Comparison of ENCODE assay signal across 16 cellular contexts in genomic region chr16:87735270-87736002, GRCh38. TPM values are rescaled to one million over a fixed set of nuclear protein-coding genes. Genes with fewer than 3 reads are reported as not detected.
A peak's percentile ranks its signal among the peaks of the same experiment; 100 is the strongest.
DNase-seq lines count a peak whose midpoint lies in the region; ATAC-seq, FAIRE-seq and TF ChIP-seq lines count a peak whose summit lies in the region.
"Had no signal": no experiment of that assay in that cellular context is flagged by ENCODE, and none has a peak within 500 bp of the region (broad histone marks: within the 10 kb centered on the region; RNA-seq: fewer than 3 reads in every experiment).

No MANE protein-coding gene starts in this region.

- no peak overlapping the region for H3K4me3 ChIP-seq in GM23338
- no peak overlapping the region for H3K4me3 ChIP-seq in SJCRH30
- H3K4me3 ChIP-seq in epithelial cell of proximal tubule (ENCODE audit: low read depth, low read length), result no peak overlapping the region
- H3K4me3 ChIP-seq: Peyer's patch had no signal

- no peak for TF ChIP-seq CTCF in CD4-positive, alpha-beta T cell (IDR thresholded peaks at IDR 0.05)
- TF ChIP-seq CTCF in GM23338 (conservative IDR thresholded peaks at IDR 0.05; ENCODE audit: low read depth in 2 of 2) (peak in 1 of 2 experiments; percentile 23; a peak in 1 of 4 replicates), epithelial cell of proximal tubule (conservative IDR thresholded peaks at IDR 0.05; ENCODE audit: low read depth, low read length) (peak; percentile 1)

- CTCF ChIA-PET in CD4-positive, alpha-beta T cell (lab: Charles Lee), result no interaction called here
- CTCF ChIA-PET in activated CD8-positive, alpha-beta memory T cell treated with anti-CD3 and anti-CD28 coated beads, Interleukin-2, amount 10 ng/mL, durations not matched to agents 7 days and 5 days (lab: Charles Lee), result no interaction called here

- H3K9me2 ChIP-seq in GM23338 (ENCODE audit: insufficient read depth), result no peaks in the 10 kb centered on the region

- peaks cover 40% of the 10 kb centered on the region for H4K20me1 ChIP-seq in GM23338 (replicated peaks; ENCODE audit: insufficient read depth)

- no peaks in the 10 kb centered on the region for H3K27me3 Mint-ChIP-seq in CD4-positive, alpha-beta T cell
- no peaks in the 10 kb centered on the region for H3K27me3 Mint-ChIP-seq in GM23338 (ENCODE audit: insufficient read depth, low read depth, poor library complexity)
- no peaks in the 10 kb centered on the region for H3K27me3 Mint-ChIP-seq in activated CD8-positive, alpha-beta memory T cell treated with anti-CD3 and anti-CD28 coated beads, Interleukin-2, amount 10 ng/mL, durations not matched to agents 7 days and 5 days

- no peak for ATAC-seq in CD4-positive, alpha-beta T cell (ENCODE audit: poor library complexity)
- ATAC-seq in GM23338, result peak; percentile 69
- ATAC-seq in activated CD8-positive, alpha-beta memory T cell treated with anti-CD3 and anti-CD28 coated beads, Interleukin-2, amount 10 ng/mL, durations not matched to agents 7 days and 5 days, result no peak
- ATAC-seq: Right ventricle myocardium inferior had no signal

- POLR2A ChIA-PET in CD4-positive, alpha-beta T cell (lab: Charles Lee), result no interaction called here

- no peaks in the 10 kb centered on the region for H3K9me3 ChIP-seq in CD4-positive, alpha-beta T cell (ENCODE audit: control insufficient read depth, low read length)
- no peaks in the 10 kb centered on the region for H3K9me3 ChIP-seq in SJCRH30 (replicated peaks)
- H3K9me3 ChIP-seq: Peyer's patch had no signal

- peak overlapping the region; percentile 14 for H3K27ac Mint-ChIP-seq in CD4-positive, alpha-beta T cell
- no peak overlapping the region for H3K27ac Mint-ChIP-seq in GM23338
- no peak overlapping the region for H3K27ac Mint-ChIP-seq in activated CD8-positive, alpha-beta memory T cell treated with anti-CD3 and anti-CD28 coated beads, Interleukin-2, amount 10 ng/mL, durations not matched to agents 7 days and 5 days

- H3K79me2 ChIP-seq in GM23338 (replicated peaks; ENCODE audit: insufficient read depth), result peaks cover 57% of the 10 kb centered on the region

- H3K4me2 ChIP-seq in GM23338, result no peak overlapping the region

- 0 out of 2 replicates have a peak, but pooled peaks cover 4% of the 10 kb centered on the region for H3F3A ChIP-seq in GM23338 (replicated peaks; ENCODE audit: low read depth)

- H3K4me1 ChIP-seq in GM23338 (ENCODE audit: insufficient read depth), result no peaks in the 10 kb centered on the region; the same call in 1 of the 2 replicates
- H3K4me1 ChIP-seq in SJCRH30, result no peaks in the 10 kb centered on the region; the same call in 1 of the 2 replicates
- H3K4me1 ChIP-seq: Peyer's patch had no signal

- no peaks in the 10 kb centered on the region for H3K27me3 ChIP-seq in CD4-positive, alpha-beta T cell (ENCODE audit: control insufficient read depth, insufficient read depth, low read length)
- H3K27me3 ChIP-seq in GM23338 (ENCODE audit: insufficient read depth) (no peaks in the 10 kb centered on the region), SJCRH30 (no peaks in the 10 kb centered on the region)
- H3K27me3 ChIP-seq: Peyer's patch had no signal

- no peak overlapping the region for H3K27ac ChIP-seq in CD4-positive, alpha-beta T cell (ENCODE audit: low read depth, low read length)
- H3K27ac ChIP-seq in GM23338 (ENCODE audit: low read depth) (no peak overlapping the region), SJCRH30 (no peak overlapping the region)
- H3K27ac ChIP-seq: Peyer's patch had no signal

- FAIRE-seq in HTR-8/SVneo (lab: Jason Lieb, UNC), result no peak

- intact Hi-C loops in CD4-positive, alpha-beta T cell (cut with DNase I, micrococcal nuclease), result no loop called here

- H3K36me3 ChIP-seq in GM23338 (ENCODE audit: insufficient read depth), result peaks cover 4% of the 10 kb centered on the region; the same call in 1 of the 2 replicates
- no peaks in the 10 kb centered on the region for H3K36me3 ChIP-seq in SJCRH30

- peaks cover 33% of the 10 kb centered on the region for H3K36me3 Mint-ChIP-seq in CD4-positive, alpha-beta T cell (ENCODE audit: low read depth)
- H3K36me3 Mint-ChIP-seq in GM23338 (ENCODE audit: low read depth), result peaks cover 31% of the 10 kb centered on the region
- H3K36me3 Mint-ChIP-seq in activated CD8-positive, alpha-beta memory T cell treated with anti-CD3 and anti-CD28 coated beads, Interleukin-2, amount 10 ng/mL, durations not matched to agents 7 days and 5 days, result peaks cover 13% of the 10 kb centered on the region

- no peaks in the 10 kb centered on the region for H3K9me3 Mint-ChIP-seq in CD4-positive, alpha-beta T cell
- no peaks in the 10 kb centered on the region for H3K9me3 Mint-ChIP-seq in GM23338
- H3K9me3 Mint-ChIP-seq in activated CD8-positive, alpha-beta memory T cell treated with anti-CD3 and anti-CD28 coated beads, Interleukin-2, amount 10 ng/mL, durations not matched to agents 7 days and 5 days (ENCODE audit: low read depth), result no peaks in the 10 kb centered on the region
- H3K9me3 Mint-ChIP-seq: CD14-positive monocyte had no signal

- DNase-seq in CD4-positive, alpha-beta T cell, result no peak
- DNase-seq in GM23338 (ENCODE audit: low spot score) (no peak), SJCRH30 (peak; percentile 51 to 53), epithelial cell of proximal tubule (ENCODE audit: low read depth) (no peak), cerebellum (ENCODE audit: low spot score) (no peak), HTR-8/SVneo (ENCODE audit: insufficient read length, low spot score) (no peak)
- no peak for DNase-seq in activated CD8-positive, alpha-beta memory T cell treated with anti-CD3 and anti-CD28 coated beads, Interleukin-2, amount 10 ng/mL, durations not matched to agents 7 days and 5 days
- DNase-seq: COR-L47, DMS153, NCI-H1417 treated with DMSO at 0.1 percent for 48 hours, NCI-H1930, NCI-H510A, NCI-H82, Peyer's patch had no signal

- peaks cover 9% of the 10 kb centered on the region for H3K4me1 Mint-ChIP-seq in CD4-positive, alpha-beta T cell (ENCODE audit: low read depth)
- peaks cover 14% of the 10 kb centered on the region for H3K4me1 Mint-ChIP-seq in GM23338
- peaks cover 27% of the 10 kb centered on the region for H3K4me1 Mint-ChIP-seq in activated CD8-positive, alpha-beta memory T cell treated with anti-CD3 and anti-CD28 coated beads, Interleukin-2, amount 10 ng/mL, durations not matched to agents 7 days and 5 days
- H3K4me1 Mint-ChIP-seq: CD14-positive monocyte had no signal

- no peak overlapping the region for H2AFZ ChIP-seq in GM23338

- no peak overlapping the region for H3K4me3 Mint-ChIP-seq in CD4-positive, alpha-beta T cell
- H3K4me3 Mint-ChIP-seq in GM23338, result no peak overlapping the region
- H3K4me3 Mint-ChIP-seq in activated CD8-positive, alpha-beta memory T cell treated with anti-CD3 and anti-CD28 coated beads, Interleukin-2, amount 10 ng/mL, durations not matched to agents 7 days and 5 days, result no peak overlapping the region
- H3K4me3 Mint-ChIP-seq: CD14-positive monocyte had no signal

TF ChIP-seq in GM23338, 12 proteins besides CTCF, POLR2A, EP300 and RAD21:
- no peak for TF ChIP-seq STAT1 (IDR thresholded peaks at IDR 0.05; ENCODE audit: unreplicated experiment)

RNA-seq across cellular contexts. Expression of gene KLHDC4, which starts 30.4 kb away (rescaled TPM):
- 10 to 100 TPM; 41.4 to 43.0 TPM for total RNA-seq in CD4-positive, alpha-beta T cell
- 36.5 and 41.1 TPM in 2 replicates for total RNA-seq in GM23338 (2014; rRNA removed; shearing (Covaris generic))
- polyA plus RNA-seq in GM23338 (2016; fragmentation: Nextera tagmentation; extraction: Ambion mirVana), result 23.0 and 25.2 TPM in 2 replicates
- 19.2 and 25.9 TPM in 2 replicates for total RNA-seq in SJCRH30 (2014; rRNA removed; shearing (Covaris generic))
- total RNA-seq in epithelial cell of proximal tubule (29.0 and 45.4 TPM in 2 replicates), cerebellum (36.7 TPM)
- total RNA-seq in activated CD8-positive, alpha-beta memory T cell treated with anti-CD3 and anti-CD28 coated beads, Interleukin-2, amount 10 ng/mL, durations not matched to agents 7 days and 5 days, result 100 to 1,000 TPM in 1 of 2 experiments, 10 to 100 TPM in 1; 86.0 to 114 TPM

Comparison
In these comparisons a context has a peak if more than half of its experiments do, and no peak if none do; other contexts are left out.
1. DNase-seq: peak in SJCRH30 (2 of 2); none in CD4-positive, alpha-beta T cell (0 of 10), GM23338 (single experiment), epithelial cell of proximal tubule (single experiment), activated CD8-positive, alpha-beta memory T cell treated with anti-CD3 and anti-CD28 coated beads, Interleukin-2, amount 10 ng/mL, durations not matched to agents 7 days and 5 days (single experiment), cerebellum (single experiment) and HTR-8/SVneo (single experiment).